Comparison of ENCODE assay signal across 8 cellular contexts in genomic region chr12:442235-442884, GRCh38. TPM values are rescaled to one million over a fixed set of nuclear protein-coding genes. Genes with fewer than 3 reads are reported as not detected.
DNase-seq lines count a peak whose midpoint lies in the region; ATAC-seq and TF ChIP-seq lines count a peak whose summit lies in the region.

No MANE protein-coding gene starts in this region.

- H3K4me3 Mint-ChIP-seq in naive B cell, result no peak overlapping the region

- peaks cover 19 to 23% of the 10 kb centered on the region in 2 donors for H3K36me3 Mint-ChIP-seq in naive B cell

- H3K27ac Mint-ChIP-seq in naive B cell, result peak overlapping the region in 1 of 6 donors; percentile 72

- H3K4me1 Mint-ChIP-seq in naive B cell, result no peaks in the 10 kb centered on the region

- ATAC-seq in esophagus mucosa, result peak; percentile 55
- ATAC-seq in naive B cell (ENCODE audit: low read depth in 2 of 2), result no peak
- no peak for ATAC-seq in GM21786 (IDR thresholded peaks at IDR 0.05; ENCODE audit: unreplicated experiment)
- no peak for ATAC-seq in GM19023 (IDR thresholded peaks at IDR 0.05; ENCODE audit: unreplicated experiment)

- peak; percentile 97 for TF ChIP-seq CTCF in 22Rv1 (IDR thresholded peaks at IDR 0.05)

- H3K27ac ChIP-seq in 22Rv1, result no peak overlapping the region

- DNase-seq in EL, result peak; percentile 52
- DNase-seq in NCI-H1105 treated with DMSO at 0.1 percent for 48 hours (lab: John Stamatoyannopoulos, UW), result peak; percentile 37
- DNase-seq in activated CD4-positive, alpha-beta T cell treated with anti-CD3 and anti-CD28 coated beads, Interleukin-2, amount 50 U/mL, for 48 hours, result peak; percentile 46 to 64
- DNase-seq in naive B cell, result peak; percentile 3

- H3K27me3 Mint-ChIP-seq in naive B cell, result peaks cover 0 to 4% (median 0%) of the 10 kb centered on the region in 3 donors

- H3K9me3 Mint-ChIP-seq in naive B cell, result no peaks in the 10 kb centered on the region

RNA-seq across cellular contexts. Expression of gene B4GALNT3, which starts 17.4 kb away (rescaled TPM):
- total RNA-seq in esophagus mucosa, result 25.9 TPM
- polyA plus RNA-seq in naive B cell (ENCODE audit: low read depth in 6 of 6), result under 1 TPM in 3 of 6 donors, not detected in 3; 0.05 to 0.35 (median 0.29) TPM

RNA-seq across cellular contexts. Expression of gene CCDC77, which starts 40.9 kb away (rescaled TPM):
- 5.9 TPM for total RNA-seq in esophagus mucosa
- 1 to 10 TPM in 5 of 6 donors, not detected in 1; 4.5 to 9.2 (median 6.4) TPM for polyA plus RNA-seq in naive B cell (ENCODE audit: low read depth in 6 of 6)

RNA-seq across cellular contexts. Expression of gene KDM5A, which starts 53.2 kb away (rescaled TPM):
- total RNA-seq in esophagus mucosa, result 42.6 TPM
- 10 to 100 TPM; 39.4 to 95.8 (median 52.5) TPM for polyA plus RNA-seq in naive B cell (ENCODE audit: low read depth in 6 of 6)

Comparison
In these comparisons a context has a peak if more than half of its experiments do, and no peak if none do; other contexts are left out.
1. DNase-seq: peak in every context shown above with its lines; median percentile 55 in activated CD4-positive, alpha-beta T cell treated with anti-CD3 and anti-CD28 coated beads, Interleukin-2, amount 50 U/mL, for 48 hours; 52 in EL; 37 in NCI-H1105 treated with DMSO at 0.1 percent for 48 hours; 3 in naive B cell.